In the genomic region with DNA sequence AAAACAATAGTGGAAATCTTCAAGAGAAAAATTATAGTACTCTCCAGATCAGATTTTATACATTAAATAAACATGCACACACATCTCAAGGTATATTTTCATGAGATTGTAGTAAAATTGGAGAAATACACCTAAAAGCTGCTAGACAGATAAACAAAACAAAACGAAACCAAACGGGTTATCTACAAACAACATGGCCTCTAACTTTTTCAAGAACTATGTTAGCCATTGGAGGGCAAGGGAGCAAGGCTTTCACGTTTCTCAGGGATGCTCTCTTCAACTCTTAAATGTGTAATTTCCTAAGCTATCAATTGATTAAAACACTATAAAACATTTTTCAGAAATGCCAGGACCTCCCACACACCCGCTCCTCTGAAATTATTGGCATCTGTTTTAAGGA, we compare ENCODE assay signal across 15 cellular contexts.
"Had no signal": no experiment of that assay in that cellular context is flagged by ENCODE, and none has a peak within 500 bp of the region (broad histone marks: within the 10 kb centered on the region; RNA-seq: fewer than 3 reads in every experiment).

No MANE protein-coding gene starts in this region.

- H3K4me3 ChIP-seq: breast epithelium, esophagus muscularis mucosa, right atrium auricular region, stomach, thoracic aorta, uterus had no signal

- H3K36me3 ChIP-seq: breast epithelium, esophagus muscularis mucosa, right atrium auricular region, stomach, thoracic aorta, uterus had no signal

- ATAC-seq: activated CD8-positive, alpha-beta T cell treated with anti-CD3 and anti-CD28 coated beads, Interleukin-2, amount 10 ng/mL, durations not matched to agents 7 days and 5 days; left cardiac atrium; natural killer cell had no signal

- H3K4me1 Mint-ChIP-seq: natural killer cell had no signal

- H3K27ac ChIP-seq: breast epithelium, esophagus muscularis mucosa, right atrium auricular region, stomach, thoracic aorta, uterus, VCaP had no signal

- H3K27me3 ChIP-seq: breast epithelium, esophagus muscularis mucosa, right atrium auricular region, stomach, uterus had no signal

- H3K27ac Mint-ChIP-seq: activated CD8-positive, alpha-beta T cell treated with anti-CD3 and anti-CD28 coated beads, Interleukin-2, amount 10 ng/mL, durations not matched to agents 7 days and 5 days; natural killer cell had no signal

- H3K4me1 ChIP-seq: breast epithelium, esophagus muscularis mucosa, right atrium auricular region, stomach, uterus had no signal

- H3K9me3 ChIP-seq: breast epithelium, esophagus muscularis mucosa, right atrium auricular region, stomach, thoracic aorta, uterus had no signal

- DNase-seq: activated CD4-positive, alpha-beta T cell treated with anti-CD3 and anti-CD28 coated beads for 4 hours; activated CD8-positive, alpha-beta memory T cell treated with anti-CD3 and anti-CD28 coated beads, Interleukin-2, amount 50 U/mL, for 48 hours; activated CD8-positive, alpha-beta T cell treated with anti-CD3 and anti-CD28 coated beads, Interleukin-2, amount 10 ng/mL, durations not matched to agents 7 days and 5 days; activated naive CD4-positive, alpha-beta T cell; aorta; left cardiac atrium; natural killer cell; small intestine; stomach; uterus had no signal

- H3K4me3 Mint-ChIP-seq: activated CD8-positive, alpha-beta T cell treated with anti-CD3 and anti-CD28 coated beads, Interleukin-2, amount 10 ng/mL, durations not matched to agents 7 days and 5 days; natural killer cell had no signal
